ENCODE assay signal across 10 cellular contexts in genomic region chr20:38932457-38933120, GRCh38. TPM values are rescaled to one million over a fixed set of nuclear protein-coding genes. Genes with fewer than 3 reads are reported as not detected.
A peak's percentile ranks its signal among the peaks of the same experiment; 100 is the strongest.
DNase-seq lines count a peak whose midpoint lies in the region; ATAC-seq, FAIRE-seq and TF ChIP-seq lines count a peak whose summit lies in the region.
"Had no signal": no experiment of that assay in that cellular context is flagged by ENCODE, and none has a peak within 500 bp of the region (broad histone marks: within the 10 kb centered on the region; RNA-seq: fewer than 3 reads in every experiment).

No MANE protein-coding gene starts in this region.

- H3K36me3 ChIP-seq in K562 (ENCODE audit: control insufficient read depth, insufficient read depth, low read length), result peaks cover 96% of the 10 kb centered on the region
- H3K36me3 ChIP-seq in uterus, result no peaks in the 10 kb centered on the region
- H3K36me3 ChIP-seq in PC-3 (ENCODE audit: low read depth, low read length), result peaks cover 21% of the 10 kb centered on the region; the same call in 1 of the 2 replicates

- peak overlapping the region; percentile 14; the same call in 1 of the 2 replicates for H3K4me3 ChIP-seq in K562
- H3K4me3 ChIP-seq in uterus, result no peak overlapping the region
- H3K4me3 ChIP-seq in PC-3 (ENCODE audit: low read length), result no peak overlapping the region

- no peak overlapping the region for H2AFZ ChIP-seq in K562 (ENCODE audit: low read depth, low read length)
- no peak overlapping the region for H2AFZ ChIP-seq in PC-3 (ENCODE audit: low read length)

- DNase-seq in AG20443 (ENCODE audit: low spot score), result peak; percentile 29
- peak; percentile 44 for DNase-seq in HTR-8/SVneo (ENCODE audit: insufficient read length, low spot score)
- DNase-seq in K562 (ENCODE audit: extremely low read depth in 1 of 4, low spot score in 3 of 4), result no peak
- peak; percentile 51 for DNase-seq in islet precursor cell
- DNase-seq in NCI-H1694 treated with DMSO at 0.1 percent for 48 hours (lab: John Stamatoyannopoulos, UW), result no peak
- no peak for DNase-seq in uterus
- DNase-seq in PC-3, result no peak
- DNase-seq: NCI-H774, T-helper 9 cell had no signal

- TF ChIP-seq POLR2A in K562 (conservative IDR thresholded peaks at IDR 0.05) (no peak), uterus (IDR thresholded peaks at IDR 0.05) (no peak)

- peak overlapping the region; percentile 32 to 62; a peak in 3 of 4 replicates for H3K9ac ChIP-seq in K562 (ENCODE audit: insufficient read depth in 1 of 2, low read depth in 2 of 2, low read length in 2 of 2)
- H3K9ac ChIP-seq in PC-3 (ENCODE audit: low read length), result no peak overlapping the region

- TF ChIP-seq CTCF in K562 (IDR thresholded peaks at IDR 0.05 in 2 of 3, conservative IDR thresholded peaks at IDR 0.05 in 1 of 3; ENCODE audit: insufficient read depth in 2 of 3, low read depth in 1 of 3, low read length in 3 of 3) (no peak), uterus (IDR thresholded peaks at IDR 0.05) (no peak), PC-3 (conservative IDR thresholded peaks at IDR 0.05; ENCODE audit: low read depth, low read length) (no peak)

- in situ Hi-C loops in K562 (cut with MboI), result loop anchor here (5.0 kb wide), 1 partner anchor 105 kb away; no protein-coding TSS in a partner anchor

- ATAC-seq in K562 (no peak), PC-3 (no peak), HG02571 (IDR thresholded peaks at IDR 0.05; ENCODE audit: unreplicated experiment) (no peak)

- FAIRE-seq in HTR-8/SVneo (lab: Jason Lieb, UNC) (peak; percentile 64), K562 (lab: Jason Lieb, UNC) (peak; percentile 19)

- POLR2A ChIA-PET in K562 (lab: Yijun Ruan, JAX) (interaction anchor here (0.9 to 2.8 kb wide), 2 partner anchors 9 to 12 kb away, joined by 4 to 16 read pairs; no protein-coding TSS in a partner anchor), PC-3 (lab: Charles Lee; ENCODE audit: unreplicated experiment) (no interaction called here)

- H3K9me2 ChIP-seq in PC-3 (replicated peaks; ENCODE audit: low read length), result no peaks in the 10 kb centered on the region

- TF ChIP-seq EP300 in K562 (IDR thresholded peaks at IDR 0.05; ENCODE audit: low read length), result no peak

- BruUV-seq in K562 (replicated peaks; lab: Mats Ljungman, UMichigan), result no TSS peak
- BruUV-seq in PC-3 (replicated peaks; lab: Mats Ljungman, UMichigan), result no TSS peak

- H3K27me3 ChIP-seq in K562 (ENCODE audit: control insufficient read depth in 2 of 2, insufficient read depth in 2 of 2, low read length in 2 of 2) (no peaks in the 10 kb centered on the region), uterus (no peaks in the 10 kb centered on the region), PC-3 (ENCODE audit: low read length) (no peaks in the 10 kb centered on the region)

- peak overlapping the region; percentile 51; the same call in 1 of the 2 replicates for H3K4me2 ChIP-seq in K562 (ENCODE audit: insufficient read depth, low read length)
- H3K4me2 ChIP-seq in PC-3 (ENCODE audit: low read length), result no peak overlapping the region

- H4K20me1 ChIP-seq in K562 (replicated peaks; ENCODE audit: control insufficient read depth, insufficient read depth, low read length) (peaks cover 60% of the 10 kb centered on the region), PC-3 (ENCODE audit: low read length) (peaks cover 79% of the 10 kb centered on the region)

- H3K79me2 ChIP-seq in K562 (ENCODE audit: control insufficient read depth, insufficient read depth, low read length) (peaks cover 100% of the 10 kb centered on the region), PC-3 (ENCODE audit: low read length) (peaks cover 100% of the 10 kb centered on the region)

- CTCF ChIA-PET in K562 (lab: Yijun Ruan, JAX; ENCODE audit: low intra/inter-chr PET ratio) (no interaction called here), PC-3 (lab: Charles Lee) (no interaction called here)

- intact Hi-C loops in K562 (cut with micrococcal nuclease), result no loop called here
- intact Hi-C loops in uterus (cut with DNase I; ENCODE audit: low total_unique reads), result no loop called here
- intact Hi-C loops in PC-3 (cut with micrococcal nuclease), result no loop called here

- peaks cover 14% of the 10 kb centered on the region for H3K9me1 ChIP-seq in K562 (ENCODE audit: control insufficient read depth, insufficient read depth, low read length)

- H3K4me1 ChIP-seq in K562 (replicated peaks in 1 of 2; ENCODE audit: control insufficient read depth in 2 of 2, insufficient read depth in 2 of 2, low read length in 2 of 2), result peaks cover 8 to 53% of the 10 kb centered on the region in 2 experiments; a peak in 3 of 5 replicates
- no peaks in the 10 kb centered on the region for H3K4me1 ChIP-seq in uterus
- H3K4me1 ChIP-seq in PC-3 (ENCODE audit: insufficient read depth, low read length), result peaks cover 30% of the 10 kb centered on the region

- H3F3A ChIP-seq in PC-3 (ENCODE audit: low read length, unreplicated experiment), result no peaks in the 10 kb centered on the region

- H3K9me3 ChIP-seq in K562 (replicated peaks; ENCODE audit: control insufficient read depth, insufficient read depth, low read depth, low read length) (no peaks in the 10 kb centered on the region), uterus (no peaks in the 10 kb centered on the region), PC-3 (ENCODE audit: low read length) (no peaks in the 10 kb centered on the region)

- no peak for TF ChIP-seq RAD21 in K562 (CRISPR knock-in tag; conservative IDR thresholded peaks at IDR 0.05 in 1 of 2, IDR thresholded peaks at IDR 0.05 in 1 of 2)

- WGBS in K562 (ENCODE audit: insufficient coverage, low coverage, missing lambda C conversion rate), result 72% methylated on average over 9 of the region's 9 CpGs

- H3K27ac ChIP-seq in K562 (ENCODE audit: extremely low read depth, low read depth, low read length) (peak overlapping the region; percentile 35; the same call in 2 of the 3 replicates), uterus (no peak overlapping the region), PC-3 (ENCODE audit: low read length) (no peak overlapping the region)

TF ChIP-seq in K562, 482 proteins besides CTCF, POLR2A, EP300 and RAD21:
- 0 out of 2 replicates have a peak, but pooled peaks have one; percentile 34 for TF ChIP-seq POLR2AphosphoS2 (IDR thresholded peaks at IDR 0.05; ENCODE audit: low read length)
- TF ChIP-seq ZZZ3 (IDR thresholded peaks at IDR 0.05), result no peak
- TF ChIP-seq CEBPB (tag; IDR thresholded peaks at IDR 0.05), result 0 out of 2 replicates have a peak, but pooled peaks have one; percentile 9
- no peak for TF ChIP-seq POLR2AphosphoS5 (IDR thresholded peaks at IDR 0.05; ENCODE audit: control insufficient read depth, insufficient read depth, low read depth, low read length)
- TF ChIP-seq ZNF121 (CRISPR knock-in tag; conservative IDR thresholded peaks at IDR 0.05), result no peak
- no peak for TF ChIP-seq CEBPG (CRISPR knock-in tag; IDR thresholded peaks at IDR 0.05)
- TF ChIP-seq CEBPG (tag; conservative IDR thresholded peaks at IDR 0.05 in 1 of 2, IDR thresholded peaks at IDR 0.05 in 1 of 2), result 0 out of 4 replicates have a peak, but pooled peaks of 1 of the 2 experiments have one; percentile 18
- peak; percentile 11; the same call in 1 of the 2 replicates for TF ChIP-seq RBFOX2 (IDR thresholded peaks at IDR 0.05; ENCODE audit: low read depth, low read length)

RNA-seq across cellular contexts. Expression of gene FAM83D, which starts 6.4 kb away (rescaled TPM):
- 59.8 and 69.3 TPM in 2 replicates for total RNA-seq in K562 (2011; cell fraction: chromatin; rRNA removed; ENCODE audit: low replicate concordance)
- 58.9 and 62.4 TPM in 2 replicates for total RNA-seq in K562 (2011; cell fraction: nucleolus; rRNA removed)
- total RNA-seq in K562 (2011; cell fraction: nucleoplasm; rRNA removed), result 44.0 and 52.1 TPM in 2 replicates
- total RNA-seq in K562 (2014; rRNA removed) (43.5 and 64.6 TPM in 2 replicates), K562 (2014; rRNA removed; fragmentation: Illumina TruSeq; extraction: Trizol) (46.0 and 47.2 TPM in 2 replicates), K562 (2015; rRNA removed; fragmentation: Illumina TruSeq; extraction: Trizol) (38.6 TPM in 2 replicates), K562 (2021) (51.9 and 55.6 TPM in 2 replicates), uterus (10 to 100 TPM in 1 of 4 donors, under 1 TPM in 1, not detected in 2; 0.61 to 15.1 TPM), PC-3 (2014; rRNA removed) (69.6 and 81.4 TPM in 2 replicates)
- polyA plus RNA-seq in K562 (2011; rRNA removed) (66.1 and 79.6 TPM in 2 replicates), K562 (2014; fragmentation: Illumina TruSeq; extraction: Trizol) (57.5 and 64.1 TPM in 2 replicates), K562 (2014; fragmentation: Nextera tagmentation; extraction: Ambion mirVana) (1 to 10 TPM; 8.2 to 9.9 TPM), K562 (2014; rRNA removed) (35.6 and 56.1 TPM in 2 replicates)
- polyA plus RNA-seq in K562 (2011; cell fraction: cytosol; rRNA removed), result 57.6 and 77.4 TPM in 2 replicates
- 90.7 and 94.9 TPM in 2 replicates for polyA plus RNA-seq in K562 (2011; cell fraction: nucleus; rRNA removed)
- polyA plus RNA-seq in K562 (2012), result 17.9 and 30.5 TPM in 2 replicates
- 67.6 and 82.6 TPM in 2 replicates for polyA minus RNA-seq in K562 (2011; rRNA and poly(A)+ RNA removed)
- 36.9 and 40.1 TPM in 2 replicates for polyA minus RNA-seq in K562 (2011; cell fraction: cytosol; rRNA and poly(A)+ RNA removed)
- polyA minus RNA-seq in K562 (2011; cell fraction: nucleus; rRNA and poly(A)+ RNA removed), result 46.3 and 57.0 TPM in 2 replicates

RNA-seq across cellular contexts. Expression of gene DHX35, which starts 29.6 kb away (rescaled TPM):
- 39.4 and 43.4 TPM in 2 replicates for total RNA-seq in K562 (2011; cell fraction: chromatin; rRNA removed; ENCODE audit: low replicate concordance)
- total RNA-seq in K562 (2011; cell fraction: nucleolus; rRNA removed), result 22.5 and 28.2 TPM in 2 replicates
- 33.8 and 41.0 TPM in 2 replicates for total RNA-seq in K562 (2011; cell fraction: nucleoplasm; rRNA removed)
- total RNA-seq in K562 (2014; rRNA removed) (14.9 and 15.8 TPM in 2 replicates), K562 (2014; rRNA removed; fragmentation: Illumina TruSeq; extraction: Trizol) (16.3 TPM in 2 replicates), K562 (2015; rRNA removed; fragmentation: Illumina TruSeq; extraction: Trizol) (17.8 and 18.5 TPM in 2 replicates), K562 (2021) (14.7 and 16.9 TPM in 2 replicates), uterus (10 to 100 TPM; 17.7 to 23.5 (median 21.6) TPM), PC-3 (2014; rRNA removed) (10.1 and 12.0 TPM in 2 replicates)
- polyA plus RNA-seq in K562 (2011; rRNA removed) (25.6 and 27.5 TPM in 2 replicates), K562 (2014; fragmentation: Illumina TruSeq; extraction: Trizol) (20.8 and 24.2 TPM in 2 replicates), K562 (2014; fragmentation: Nextera tagmentation; extraction: Ambion mirVana) (10 to 100 TPM in 1 of 2 experiments, 1 to 10 TPM in 1; 6.5 to 12.0 TPM), K562 (2014; rRNA removed) (18.2 and 23.6 TPM in 2 replicates)
- polyA plus RNA-seq in K562 (2011; cell fraction: cytosol; rRNA removed), result 18.1 and 25.8 TPM in 2 replicates
- polyA plus RNA-seq in K562 (2011; cell fraction: nucleus; rRNA removed), result 44.2 and 53.9 TPM in 2 replicates
- 9.0 and 9.1 TPM in 2 replicates for polyA plus RNA-seq in K562 (2012)
- 31.5 and 32.2 TPM in 2 replicates for polyA minus RNA-seq in K562 (2011; rRNA and poly(A)+ RNA removed)
- 12.5 and 13.8 TPM in 2 replicates for polyA minus RNA-seq in K562 (2011; cell fraction: cytosol; rRNA and poly(A)+ RNA removed)
- 19.7 and 32.0 TPM in 2 replicates for polyA minus RNA-seq in K562 (2011; cell fraction: nucleus; rRNA and poly(A)+ RNA removed)

Comparison
In these comparisons a context has a peak if more than half of its experiments do, and no peak if none do; other contexts are left out.
1. DNase-seq: peak in AG20443 (single experiment), HTR-8/SVneo (single experiment) and islet precursor cell (single experiment); none in K562 (0 of 4), NCI-H1694 treated with DMSO at 0.1 percent for 48 hours (single experiment), uterus (0 of 2) and PC-3 (single experiment).